ENCODE assay signal across 6 cellular contexts in genomic region chr7:102490529-102491075, GRCh38. TPM values are rescaled to one million over a fixed set of nuclear protein-coding genes. Genes with fewer than 3 reads are reported as not detected.
A peak's percentile ranks its signal among the peaks of the same experiment; 100 is the strongest.
DNase-seq lines count a peak whose midpoint lies in the region; ATAC-seq and TF ChIP-seq lines count a peak whose summit lies in the region.
"Not testable (repeated sequence)": the region's sequence is repeated elsewhere in the genome, so short reads cannot be mapped to it uniquely, and the experiment has no call there.

No MANE protein-coding gene starts in this region.

- not testable (repeated sequence) for H3K79me2 ChIP-seq in HCT116 (ENCODE audit: insufficient read depth, low read length)

- RAD21 ChIA-PET in HCT116 (lab: Charles Lee; ENCODE audit: low non-redundant PET in 1 of 2, low total read pairs in 2 of 2, uncharacterized antibody in 2 of 2, unreplicated experiment in 2 of 2): not testable (repeated sequence)

- TF ChIP-seq RAD21 in HCT116 (IDR thresholded peaks at IDR 0.05; ENCODE audit: low read depth): not testable (repeated sequence)

- not testable (repeated sequence) for H3K4me3 ChIP-seq in Caco-2 (ENCODE audit: low read depth, low read length); HCT116 (replicated peaks in 1 of 2; ENCODE audit: low read depth in 1 of 2, low read length in 2 of 2); heart right ventricle

- 81 to 95% methylated on average over 2 to 3 of the region's 12 CpGs for WGBS in heart right ventricle, 2 donors

- not testable (repeated sequence) for H3K4me1 Mint-ChIP-seq in Caco-2 (ENCODE audit: low read depth, unreplicated experiment)

- not testable (repeated sequence) for H3K27ac ChIP-seq in HCT116 (ENCODE audit: low read depth, low read length); heart right ventricle

- peak; percentile 95 for ATAC-seq in HCT116
- peak; percentile 38 for ATAC-seq in HG03565 (IDR thresholded peaks at IDR 0.05; ENCODE audit: unreplicated experiment)
- ATAC-seq in heart right ventricle: peak in 7 of 8 donors; percentile 7 to 65 (median 33)

- peak; percentile 71 to 78 for DNase-seq in Caco-2
- not testable (repeated sequence) for DNase-seq in HCT116 (ENCODE audit: low read depth, low spot score)
- peak; percentile 71 for DNase-seq in activated T-cell treated with anti-CD3 and anti-CD28 coated beads for 48 hours (ENCODE audit: low read depth)
- peak; percentile 5 to 39 for DNase-seq in heart right ventricle
- DNase-seq in stimulated activated CD4-positive, alpha-beta T cell treated with anti-CD3 and anti-CD28 coated beads, Interleukin-12 subunit alpha, Interleukin-12 subunit beta, amount 100 ng/mL, for 48 hours (ENCODE audit: low read depth in 2 of 3, low spot score in 1 of 3): peak in 2 of 3 donors; percentile 64 to 65

- not testable (repeated sequence) for TF ChIP-seq CTCF in Caco-2 (IDR thresholded peaks at IDR 0.05; ENCODE audit: insufficient read depth in 1 of 2, low read depth in 1 of 2, low read length in 1 of 2, severe bottlenecking in 1 of 2, unreplicated experiment in 1 of 2); HCT116 (IDR thresholded peaks at IDR 0.05 in 2 of 3, conservative IDR thresholded peaks at IDR 0.05 in 1 of 3; ENCODE audit: borderline replicate concordance in 1 of 3, insufficient read depth in 1 of 3, low read depth in 2 of 3, low read length in 2 of 3); heart right ventricle (IDR thresholded peaks at IDR 0.05)

- H2AFZ ChIP-seq in HCT116 (ENCODE audit: low read depth, low read length, poor library complexity, severe bottlenecking): not testable (repeated sequence)

- H3K36me3 ChIP-seq in Caco-2 (ENCODE audit: control insufficient read depth, insufficient read depth, low read length); HCT116 (ENCODE audit: control insufficient read depth in 1 of 2, insufficient read depth in 2 of 2, low read length in 2 of 2); heart right ventricle: not testable (repeated sequence)

- H3K4me3 Mint-ChIP-seq in Caco-2 (ENCODE audit: unreplicated experiment): not testable (repeated sequence)

- not testable (repeated sequence) for H3K9me3 ChIP-seq in Caco-2; HCT116 (ENCODE audit: control insufficient read depth in 1 of 2, insufficient read depth in 1 of 2, low read depth in 1 of 2, low read length in 2 of 2); heart right ventricle

- not testable (repeated sequence) for H3K4me1 ChIP-seq in Caco-2; HCT116 (ENCODE audit: control insufficient read depth in 1 of 2, insufficient read depth in 2 of 2, low read length in 2 of 2); heart right ventricle

- POLR2A ChIA-PET in Caco-2 (lab: Charles Lee); HCT116 (lab: Charles Lee): not testable (repeated sequence)

- not testable (repeated sequence) for H3K27me3 Mint-ChIP-seq in Caco-2 (ENCODE audit: insufficient read depth, unreplicated experiment)

- CTCF ChIA-PET in Caco-2 (lab: Charles Lee); HCT116 (lab: Charles Lee): not testable (repeated sequence)

- BruUV-seq in Caco-2 (replicated peaks; lab: Mats Ljungman, UMichigan); HCT116 (replicated peaks; lab: Mats Ljungman, UMichigan): not testable (repeated sequence)

- not testable (repeated sequence) for H3K27me3 ChIP-seq in Caco-2 (replicated peaks; ENCODE audit: control insufficient read depth, insufficient read depth, low read length); HCT116 (ENCODE audit: insufficient read depth, low read length); heart right ventricle

- not testable (repeated sequence) for H3K9me2 ChIP-seq in HCT116 (ENCODE audit: insufficient read depth)

- intact Hi-C loops in Caco-2 (cut with micrococcal nuclease; ENCODE audit: unreplicated experiment); HCT116 (cut with micrococcal nuclease); heart right ventricle (cut with DNase I): not testable (repeated sequence)

- H4K20me1 ChIP-seq in HCT116 (ENCODE audit: insufficient read depth): not testable (repeated sequence)

- not testable (repeated sequence) for TF ChIP-seq POLR2A in HCT116 (IDR thresholded peaks at IDR 0.05; ENCODE audit: borderline replicate concordance, extremely low read depth, insufficient read depth, insufficient read length)

- H3K9me3 Mint-ChIP-seq in Caco-2 (ENCODE audit: unreplicated experiment): not testable (repeated sequence)

- H3K9ac ChIP-seq in HCT116 (ENCODE audit: low read length): not testable (repeated sequence)

- not testable (repeated sequence) for H3K36me3 Mint-ChIP-seq in Caco-2 (ENCODE audit: insufficient read depth, unreplicated experiment)

- not testable (repeated sequence) for H3K27ac Mint-ChIP-seq in Caco-2 (ENCODE audit: unreplicated experiment)

- not testable (repeated sequence) for H3K4me2 ChIP-seq in HCT116 (ENCODE audit: low read length)

RNA-seq across cellular contexts. Expression of gene POLR2J, which starts 11.9 kb away (rescaled TPM):
- 68.1 and 70.0 TPM in 2 replicates for total RNA-seq in Caco-2 (2022)
- 54.9 TPM for total RNA-seq in HCT116 (2021; ENCODE audit: unreplicated experiment)
- polyA plus RNA-seq in HCT116 (2012): 89.9 and 111 TPM in 2 replicates
- 10 to 100 TPM; 40.1 to 74.1 (median 52.7) TPM for total RNA-seq in heart right ventricle
- 100 to 1,000 TPM; 127 to 228 TPM for polyA plus RNA-seq in heart right ventricle

RNA-seq across cellular contexts. Expression of gene LRWD1, which starts 25.8 kb away (rescaled TPM):
- total RNA-seq in Caco-2 (2022): 23.6 and 25.3 TPM in 2 replicates
- 39.5 TPM for total RNA-seq in HCT116 (2021; ENCODE audit: unreplicated experiment)
- polyA plus RNA-seq in HCT116 (2012): 27.4 and 29.2 TPM in 2 replicates
- total RNA-seq in heart right ventricle: 10 to 100 TPM in 4 of 10 donors, 1 to 10 TPM in 6; 8.1 to 12.2 (median 9.5) TPM
- 10 to 100 TPM in 1 of 2 donors, 1 to 10 TPM in 1; 6.5 to 21.3 TPM for polyA plus RNA-seq in heart right ventricle

RNA-seq across cellular contexts. Expression of gene ALKBH4, which starts 25.9 kb away (rescaled TPM):
- 13.8 and 15.0 TPM in 2 replicates for total RNA-seq in Caco-2 (2022)
- 14.9 TPM for total RNA-seq in HCT116 (2021; ENCODE audit: unreplicated experiment)
- polyA plus RNA-seq in HCT116 (2012): 8.1 and 10.8 TPM in 2 replicates
- 1 to 10 TPM; 4.4 to 8.6 (median 6.2) TPM for total RNA-seq in heart right ventricle
- 1 to 10 TPM; 7.9 TPM for polyA plus RNA-seq in heart right ventricle

RNA-seq across cellular contexts. Expression of gene RASA4B, which starts 27.0 kb away (rescaled TPM):
- 2.9 and 3.2 TPM in 2 replicates for total RNA-seq in Caco-2 (2022)
- total RNA-seq in HCT116 (2021; ENCODE audit: unreplicated experiment): 6.0 TPM
- polyA plus RNA-seq in HCT116 (2012): 5.8 and 6.2 TPM in 2 replicates
- total RNA-seq in heart right ventricle: 10 to 100 TPM in 2 of 10 donors, 1 to 10 TPM in 8; 1.3 to 23.9 (median 4.2) TPM
- 1 to 10 TPM; 3.2 to 6.9 TPM for polyA plus RNA-seq in heart right ventricle

RNA-seq across cellular contexts. Expression of gene UPK3BL2, which starts 52.9 kb away (rescaled TPM):
- total RNA-seq in Caco-2 (2022) (9.3 and 11.2 TPM in 2 replicates), HCT116 (2021; ENCODE audit: unreplicated experiment) (7.0 TPM), heart right ventricle (10 to 100 TPM in 1 of 10 donors, 1 to 10 TPM in 9; 1.5 to 16.7 (median 6.3) TPM)
- polyA plus RNA-seq in HCT116 (2012): 2.7 and 4.0 TPM in 2 replicates
- polyA plus RNA-seq in heart right ventricle: 10 to 100 TPM in 1 of 2 donors, 1 to 10 TPM in 1; 4.6 to 13.9 TPM

Comparison
In these comparisons a context has a peak if more than half of its experiments do, and no peak if none do; other contexts are left out.
1. ATAC-seq: peak in every context shown above with its lines; median percentile 95 in HCT116; 38 in HG03565; 33 in heart right ventricle.